In genomic region chr1:47893412-47893811, GRCh38 we compare ENCODE assay signal across 15 cellular contexts.
"Had no signal": no experiment of that assay in that cellular context is flagged by ENCODE, and none has a peak within 500 bp of the region (broad histone marks: within the 10 kb centered on the region; RNA-seq: fewer than 3 reads in every experiment).

No MANE protein-coding gene starts in this region.

- H3K4me3 ChIP-seq: gastroesophageal sphincter, right atrium auricular region, thyroid gland, uterus had no signal

- DNase-seq: amniotic stem cell; effector memory CD8-positive, alpha-beta T cell; islet precursor cell; nucleus accumbens; small intestine; thyroid gland; uterus had no signal

- H3K27ac Mint-ChIP-seq: activated naive CD4-positive, alpha-beta T cell treated with anti-CD3 and anti-CD28 coated beads, Interleukin-2, amount 50 U/mL, for 72 hours; dendritic cell treated with granulocyte-macrophage colony-stimulating factor and Interleukin-4, amounts not matched to agents 40 ng/mL and 50 ng/mL, for 4 days; effector memory CD8-positive, alpha-beta T cell; memory B cell; natural killer cell treated with Interleukin-12 subunit alpha and Interleukin-12 subunit beta and Interleukin-15 and Interleukin-18, amount 100 ng/mL, for 72 hours had no signal

- H3K27me3 ChIP-seq: gastroesophageal sphincter, right atrium auricular region, thyroid gland, uterus had no signal

- H3K36me3 ChIP-seq: gastroesophageal sphincter, right atrium auricular region, thyroid gland, uterus had no signal

- H3K9me3 Mint-ChIP-seq: activated naive CD4-positive, alpha-beta T cell treated with anti-CD3 and anti-CD28 coated beads, Interleukin-2, amount 50 U/mL, for 72 hours; brain; dendritic cell treated with granulocyte-macrophage colony-stimulating factor and Interleukin-4, amounts not matched to agents 40 ng/mL and 50 ng/mL, for 4 days; effector memory CD8-positive, alpha-beta T cell; memory B cell; natural killer cell treated with Interleukin-12 subunit alpha and Interleukin-12 subunit beta and Interleukin-15 and Interleukin-18, amount 100 ng/mL, for 72 hours had no signal

- H3K4me1 Mint-ChIP-seq: memory B cell had no signal

- H3K4me3 Mint-ChIP-seq: brain; dendritic cell treated with granulocyte-macrophage colony-stimulating factor and Interleukin-4, amounts not matched to agents 40 ng/mL and 50 ng/mL, for 4 days; effector memory CD8-positive, alpha-beta T cell; memory B cell; natural killer cell treated with Interleukin-12 subunit alpha and Interleukin-12 subunit beta and Interleukin-15 and Interleukin-18, amount 100 ng/mL, for 72 hours had no signal

- H3K4me1 ChIP-seq: uterus had no signal

- H3K36me3 Mint-ChIP-seq: activated naive CD4-positive, alpha-beta T cell treated with anti-CD3 and anti-CD28 coated beads, Interleukin-2, amount 50 U/mL, for 72 hours; brain; memory B cell; natural killer cell treated with Interleukin-12 subunit alpha and Interleukin-12 subunit beta and Interleukin-15 and Interleukin-18, amount 100 ng/mL, for 72 hours had no signal

- H3K9me3 ChIP-seq: gastroesophageal sphincter, right atrium auricular region, thyroid gland, uterus had no signal

- ATAC-seq: activated naive CD4-positive, alpha-beta T cell treated with anti-CD3 and anti-CD28 coated beads, Interleukin-2, amount 50 U/mL, for 72 hours; effector memory CD8-positive, alpha-beta T cell; gastroesophageal sphincter; left lobe of liver; natural killer cell treated with Interleukin-12 subunit alpha and Interleukin-12 subunit beta and Interleukin-15 and Interleukin-18, amount 100 ng/mL, for 72 hours had no signal

- H3K27ac ChIP-seq: gastroesophageal sphincter, right atrium auricular region, thyroid gland, uterus had no signal
